In the genomic region with DNA sequence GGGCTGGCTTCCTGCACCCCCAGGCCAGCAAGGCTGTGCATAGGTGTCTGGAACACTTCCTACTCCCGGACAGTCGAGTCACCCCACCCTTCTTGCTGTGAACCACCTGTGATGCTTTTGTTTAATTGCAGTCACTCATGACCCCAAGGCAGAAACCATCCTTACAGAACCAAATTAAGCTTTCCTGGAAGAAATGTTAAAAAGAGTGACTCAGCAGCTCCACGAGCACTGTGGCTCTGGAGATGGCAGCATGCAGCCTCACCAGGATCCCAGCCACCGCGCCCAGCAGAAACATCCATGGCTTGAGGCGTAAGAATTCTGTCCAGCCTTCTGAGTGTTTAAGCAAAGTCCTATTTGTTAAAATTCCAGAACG, we compare ENCODE assay signal across 14 cellular contexts. TPM values are rescaled to one million over a fixed set of nuclear protein-coding genes. Genes with fewer than 3 reads are reported as not detected.
DNase-seq lines count a peak whose midpoint lies in the region; ATAC-seq, FAIRE-seq and TF ChIP-seq lines count a peak whose summit lies in the region.
"Had no signal": no experiment of that assay in that cellular context is flagged by ENCODE, and none has a peak within 500 bp of the region (broad histone marks: within the 10 kb centered on the region; RNA-seq: fewer than 3 reads in every experiment).

No MANE protein-coding gene starts in this region.

- peaks cover 87% of the 10 kb centered on the region for H3K4me1 Mint-ChIP-seq in T-helper 1 cell treated with Interleukin-12 subunit alpha and Interleukin-12 subunit beta and Interleukin-4 antibody, amounts not matched to agents 30 μg/mL and 1 μg/mL, for 36 hours (ENCODE audit: low read depth)
- H3K4me1 Mint-ChIP-seq in stimulated activated effector memory CD8-positive, alpha-beta T cell treated with anti-CD3 and anti-CD28 coated beads, Interleukin-12 subunit alpha, Interleukin-12 subunit beta, amount 100 ng/mL, for 72 hours, result peaks cover 90% of the 10 kb centered on the region
- H3K4me1 Mint-ChIP-seq: nephron progenitor cell had no signal

- no peak for FAIRE-seq in D721Med (lab: Jason Lieb, UNC)

- H3K27me3 ChIP-seq in esophagus muscularis mucosa, result no peaks in the 10 kb centered on the region

- H3K27ac ChIP-seq in esophagus muscularis mucosa (replicated peaks in 1 of 4), result no peak overlapping the region

- ATAC-seq in stimulated activated effector memory CD8-positive, alpha-beta T cell treated with anti-CD3 and anti-CD28 coated beads, Interleukin-12 subunit alpha, Interleukin-12 subunit beta, amount 100 ng/mL, for 72 hours, result no peak
- ATAC-seq: Right ventricle myocardium inferior had no signal

- H3K9me3 Mint-ChIP-seq in T-helper 1 cell treated with Interleukin-12 subunit alpha and Interleukin-12 subunit beta and Interleukin-4 antibody, amounts not matched to agents 30 μg/mL and 1 μg/mL, for 36 hours, result peaks cover 6% of the 10 kb centered on the region
- no peaks in the 10 kb centered on the region for H3K9me3 Mint-ChIP-seq in stimulated activated effector memory CD8-positive, alpha-beta T cell treated with anti-CD3 and anti-CD28 coated beads, Interleukin-12 subunit alpha, Interleukin-12 subunit beta, amount 100 ng/mL, for 72 hours
- H3K9me3 Mint-ChIP-seq: activated naive CD8-positive, alpha-beta T cell treated with anti-CD3 and anti-CD28 coated beads, Interleukin-2, amount 10 ng/mL, durations not matched to agents 7 days and 5 days; nephron progenitor cell had no signal

- H3K4me3 Mint-ChIP-seq in T-helper 1 cell treated with Interleukin-12 subunit alpha and Interleukin-12 subunit beta and Interleukin-4 antibody, amounts not matched to agents 30 μg/mL and 1 μg/mL, for 36 hours, result peak overlapping the region; percentile 31
- peak overlapping the region; percentile 6 for H3K4me3 Mint-ChIP-seq in stimulated activated effector memory CD8-positive, alpha-beta T cell treated with anti-CD3 and anti-CD28 coated beads, Interleukin-12 subunit alpha, Interleukin-12 subunit beta, amount 100 ng/mL, for 72 hours
- H3K4me3 Mint-ChIP-seq: activated naive CD8-positive, alpha-beta T cell treated with anti-CD3 and anti-CD28 coated beads, Interleukin-2, amount 10 ng/mL, durations not matched to agents 7 days and 5 days; nephron progenitor cell had no signal

- H3K27me3 Mint-ChIP-seq in T-helper 1 cell treated with Interleukin-12 subunit alpha and Interleukin-12 subunit beta and Interleukin-4 antibody, amounts not matched to agents 30 μg/mL and 1 μg/mL, for 36 hours (ENCODE audit: low read depth), result no peaks in the 10 kb centered on the region

- H3K36me3 ChIP-seq in esophagus muscularis mucosa, result peaks cover 7 to 72% (median 52%) of the 10 kb centered on the region in 4 donors

- 60% methylated on average over 7 of the region's 7 CpGs for WGBS in esophagus muscularis mucosa

- no peak for TF ChIP-seq CTCF in epithelial cell of esophagus (IDR thresholded peaks at IDR 0.05; ENCODE audit: insufficient read depth, low read depth, low read length, missing control alignments)
- TF ChIP-seq CTCF in esophagus muscularis mucosa (IDR thresholded peaks at IDR 0.05), result no peak
- no peak for TF ChIP-seq CTCF in D721Med (IDR thresholded peaks at IDR 0.05; ENCODE audit: insufficient read depth, missing control alignments)

- DNase-seq in T-helper 1 cell, result no peak
- peak; percentile 88 for DNase-seq in NCI-H69 (lab: John Stamatoyannopoulos, UW)
- DNase-seq in epithelial cell of esophagus (ENCODE audit: low read depth), result peak; percentile 78
- DNase-seq in stimulated activated effector memory CD8-positive, alpha-beta T cell treated with anti-CD3 and anti-CD28 coated beads, Interleukin-12 subunit alpha, Interleukin-12 subunit beta, amount 100 ng/mL, for 72 hours (ENCODE audit: low spot score in 2 of 2), result no peak
- DNase-seq in esophagus muscularis mucosa (ENCODE audit: extremely low spot score), result no peak
- DNase-seq in ACHN, result no peak
- DNase-seq in D721Med (ENCODE audit: insufficient read length, low spot score), result no peak
- DNase-seq: activated CD4-positive, alpha-beta T cell treated with anti-CD3 and anti-CD28 coated beads for 48 hours; activated naive CD8-positive, alpha-beta T cell treated with anti-CD3 and anti-CD28 coated beads, Interleukin-2, amount 10 ng/mL, durations not matched to agents 7 days and 5 days; effector memory CD4-positive, alpha-beta T cell; nephron progenitor cell; stimulated activated naive CD4-positive, alpha-beta T cell treated with Interleukin-2 at 50 U/mL for 16 hours had no signal

- H3K9me3 ChIP-seq in esophagus muscularis mucosa, result no peaks in the 10 kb centered on the region

- in situ Hi-C loops in ACHN (cut with HindIII; ENCODE audit: low pct_ligation_motif_present, low pct_unique_long_range_greater_than_20kb, low sequenced_read_pairs), result loop anchor here (25.0 kb wide), 1 partner anchor 173 kb away; the partner anchor contains the start of gene WNT9A

- intact Hi-C loops in esophagus muscularis mucosa (cut with DNase I), result loop anchor here (10.0 kb wide), 1 partner anchor 321 kb away; the partner anchor contains the start of gene ARF1

- no peak overlapping the region for H3K4me3 ChIP-seq in epithelial cell of esophagus (ENCODE audit: low read length)
- no peak overlapping the region for H3K4me3 ChIP-seq in esophagus muscularis mucosa

- H3K36me3 Mint-ChIP-seq in T-helper 1 cell treated with Interleukin-12 subunit alpha and Interleukin-12 subunit beta and Interleukin-4 antibody, amounts not matched to agents 30 μg/mL and 1 μg/mL, for 36 hours (ENCODE audit: low read depth), result peaks cover 58% of the 10 kb centered on the region
- H3K36me3 Mint-ChIP-seq in stimulated activated effector memory CD8-positive, alpha-beta T cell treated with anti-CD3 and anti-CD28 coated beads, Interleukin-12 subunit alpha, Interleukin-12 subunit beta, amount 100 ng/mL, for 72 hours, result peaks cover 62% of the 10 kb centered on the region

- peak overlapping the region; percentile 41 for H3K27ac Mint-ChIP-seq in T-helper 1 cell treated with Interleukin-12 subunit alpha and Interleukin-12 subunit beta and Interleukin-4 antibody, amounts not matched to agents 30 μg/mL and 1 μg/mL, for 36 hours
- H3K27ac Mint-ChIP-seq in stimulated activated effector memory CD8-positive, alpha-beta T cell treated with anti-CD3 and anti-CD28 coated beads, Interleukin-12 subunit alpha, Interleukin-12 subunit beta, amount 100 ng/mL, for 72 hours, result peak overlapping the region; percentile 29
- H3K27ac Mint-ChIP-seq: activated naive CD8-positive, alpha-beta T cell treated with anti-CD3 and anti-CD28 coated beads, Interleukin-2, amount 10 ng/mL, durations not matched to agents 7 days and 5 days; nephron progenitor cell had no signal

- peaks cover 30 to 52% (median 41%) of the 10 kb centered on the region in 4 donors for H3K4me1 ChIP-seq in esophagus muscularis mucosa

- no peak for TF ChIP-seq POLR2A in esophagus muscularis mucosa (IDR thresholded peaks at IDR 0.05; ENCODE audit: low read depth)

- TF ChIP-seq EP300 in esophagus muscularis mucosa (IDR thresholded peaks at IDR 0.05), result no peak

RNA-seq across cellular contexts. Expression of gene SNAP47, which starts 28.8 kb away (rescaled TPM):
- total RNA-seq in esophagus muscularis mucosa, result 10 to 100 TPM; 26.6 to 41.0 (median 38.8) TPM

RNA-seq across cellular contexts. Expression of gene JMJD4, which starts 28.9 kb away (rescaled TPM):
- 10 to 100 TPM; 10.8 to 18.4 (median 14.2) TPM for total RNA-seq in esophagus muscularis mucosa

RNA-seq across cellular contexts. Expression of gene PRSS38, which starts 51.5 kb away (rescaled TPM):
- total RNA-seq in esophagus muscularis mucosa, result not detected
- total RNA-seq: activated naive CD8-positive, alpha-beta T cell treated with anti-CD3 and anti-CD28 coated beads, Interleukin-2, amount 10 ng/mL, durations not matched to agents 7 days and 5 days; Right ventricle myocardium inferior had no signal

Comparison
In these comparisons a context has a peak if more than half of its experiments do, and no peak if none do; other contexts are left out.
1. DNase-seq: peak in NCI-H69 (single experiment) and epithelial cell of esophagus (single experiment); none in T-helper 1 cell (0 of 5), stimulated activated effector memory CD8-positive, alpha-beta T cell treated with anti-CD3 and anti-CD28 coated beads, Interleukin-12 subunit alpha, Interleukin-12 subunit beta, amount 100 ng/mL, for 72 hours (0 of 2), esophagus muscularis mucosa (single experiment), ACHN (single experiment) and D721Med (single experiment).